25 cellular contexts compared by ENCODE assay signal in the genomic region with DNA sequence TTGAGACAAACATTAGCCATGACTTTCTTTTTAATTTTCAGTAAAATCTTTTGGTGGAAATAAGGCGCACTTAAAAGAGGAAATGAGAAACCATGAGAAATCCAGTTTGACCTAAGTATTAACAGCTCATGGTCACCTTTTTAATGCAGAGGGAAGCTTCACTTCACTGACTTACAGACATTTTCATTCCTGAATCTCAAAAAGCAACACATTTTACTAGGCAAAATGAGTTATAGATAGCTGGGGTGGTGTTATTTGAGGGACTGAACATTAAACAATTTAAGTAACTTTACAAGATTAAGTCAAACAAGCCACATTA.
DNase-seq lines count a peak whose midpoint lies in the region; ATAC-seq and TF ChIP-seq lines count a peak whose summit lies in the region.
"Had no signal": no experiment of that assay in that cellular context is flagged by ENCODE, and none has a peak within 500 bp of the region (broad histone marks: within the 10 kb centered on the region; RNA-seq: fewer than 3 reads in every experiment).

No MANE protein-coding gene starts in this region.

- peaks cover 2% of the 10 kb centered on the region for H3K36me3 Mint-ChIP-seq in brain
- H3K36me3 Mint-ChIP-seq: activated naive CD8-positive, alpha-beta T cell treated with anti-CD3 and anti-CD28 coated beads for 36 hours; CD4-positive, alpha-beta memory T cell; IgD-negative memory B cell; stimulated activated naive B cell treated with anti-CD40 and anti-IgM and Interleukin-4, amounts not matched to agents 10 μg/mL and 1 μg/mL and 100 μg/mL, for 72 hours had no signal

- CTCF ChIA-PET in HEK293 (lab: Yijun Ruan, JAX) = interaction anchor here (0.6 kb wide), 2 partner anchors 118 to 417 kb away, joined by 3 read pairs; no protein-coding TSS in a partner anchor

- H3K4me3 ChIP-seq in HEK293 (ENCODE audit: low read depth, low read length) (no peak overlapping the region), neutrophil (ENCODE audit: low read depth in 1 of 2, low read length in 1 of 2) (no peak overlapping the region)
- H3K4me3 ChIP-seq: esophagus squamous epithelium, gastroesophageal sphincter, SJCRH30, uterus had no signal

- H3K27ac ChIP-seq in HEK293 (ENCODE audit: extremely low read depth, low read depth, low read length) = 0 out of 2 replicates have a peak overlapping the region, but pooled peaks have one; percentile 19
- peak overlapping the region; percentile 70 for H3K27ac ChIP-seq in neutrophil
- H3K27ac ChIP-seq: esophagus squamous epithelium, gastroesophageal sphincter, SJCRH30, uterus, VCaP had no signal

- H3K9me3 ChIP-seq in HEK293 (ENCODE audit: control insufficient read depth, insufficient read depth, low read depth, low read length) (no peaks in the 10 kb centered on the region), neutrophil (no peaks in the 10 kb centered on the region)
- H3K9me3 ChIP-seq: esophagus squamous epithelium, gastroesophageal sphincter, SJCRH30, uterus had no signal

- POLR2A ChIA-PET in HEK293 (lab: Yijun Ruan, JAX) = no interaction called here

- H3K4me1 ChIP-seq in HEK293 (ENCODE audit: control insufficient read depth, insufficient read depth, low read length) (peaks cover 24% of the 10 kb centered on the region), neutrophil (ENCODE audit: control insufficient read depth in 1 of 2, insufficient read depth in 1 of 2, low read depth in 1 of 2, low read length in 1 of 2) (peaks cover 31% of the 10 kb centered on the region in 2 experiments)
- H3K4me1 ChIP-seq: uterus had no signal

- H3K27me3 ChIP-seq in neutrophil = no peaks in the 10 kb centered on the region
- H3K27me3 ChIP-seq: esophagus squamous epithelium, gastroesophageal sphincter, SJCRH30, uterus had no signal

- peaks cover 0 to 6% (median 0%) of the 10 kb centered on the region in 5 experiments for H3K9me3 Mint-ChIP-seq in brain
- H3K9me3 Mint-ChIP-seq: activated naive CD8-positive, alpha-beta T cell treated with anti-CD3 and anti-CD28 coated beads for 36 hours had no signal

- peak overlapping the region in 4 of 5 experiments; percentile 27 to 66 (median 47) for H3K27ac Mint-ChIP-seq in brain
- H3K27ac Mint-ChIP-seq: activated naive CD8-positive, alpha-beta T cell treated with anti-CD3 and anti-CD28 coated beads for 36 hours; activated T-helper 17 cell treated with anti-CD3 and anti-CD28 coated beads, Interleukin-2, amount 50 U/mL, for 72 hours; CD4-positive, alpha-beta memory T cell; effector memory CD8-positive, alpha-beta T cell; IgD-negative memory B cell; stimulated activated naive B cell treated with anti-CD40 and anti-IgM and Interleukin-4, amounts not matched to agents 10 μg/mL and 1 μg/mL and 100 μg/mL, for 72 hours had no signal

- DNase-seq in NOMO-1 (lab: John Stamatoyannopoulos, UW; ENCODE audit: unreplicated experiment in 2 of 2) (peak; percentile 81 to 97), NK-92 (lab: John Stamatoyannopoulos, UW; ENCODE audit: unreplicated experiment) (no peak)
- DNase-seq: activated CD8-positive, alpha-beta memory T cell treated with anti-CD3 and anti-CD28 coated beads, Interleukin-2, amount 50 U/mL, for 4 hours; activated naive CD8-positive, alpha-beta T cell treated with anti-CD3 and anti-CD28 coated beads for 36 hours; CD4-positive, alpha-beta memory T cell; effector memory CD8-positive, alpha-beta T cell; esophagus squamous epithelium; islet precursor cell; NCI-H146; NCI-H2171; NCI-H524 treated with DMSO at 0.1 percent for 48 hours; stimulated activated CD4-positive, alpha-beta T cell treated with anti-CD3 and anti-CD28 coated beads, Interleukin-2, amount 100 ng/mL, for 48 hours; stimulated activated naive B cell treated with anti-CD40 and anti-IgM and Interleukin-4, amounts not matched to agents 10 μg/mL and 1 μg/mL and 100 μg/mL, for 72 hours; T-helper 2 cell; uterus had no signal

- no peak overlapping the region for H3K4me3 Mint-ChIP-seq in brain
- H3K4me3 Mint-ChIP-seq: activated naive CD8-positive, alpha-beta T cell treated with anti-CD3 and anti-CD28 coated beads for 36 hours; activated T-helper 17 cell treated with anti-CD3 and anti-CD28 coated beads, Interleukin-2, amount 50 U/mL, for 72 hours; CD4-positive, alpha-beta memory T cell; effector memory CD8-positive, alpha-beta T cell; IgD-negative memory B cell; stimulated activated naive B cell treated with anti-CD40 and anti-IgM and Interleukin-4, amounts not matched to agents 10 μg/mL and 1 μg/mL and 100 μg/mL, for 72 hours had no signal

- peaks cover 52% of the 10 kb centered on the region for H3K4me1 Mint-ChIP-seq in brain
- H3K4me1 Mint-ChIP-seq: activated naive CD8-positive, alpha-beta T cell treated with anti-CD3 and anti-CD28 coated beads for 36 hours; activated T-helper 17 cell treated with anti-CD3 and anti-CD28 coated beads, Interleukin-2, amount 50 U/mL, for 72 hours; CD4-positive, alpha-beta memory T cell; IgD-negative memory B cell; stimulated activated naive B cell treated with anti-CD40 and anti-IgM and Interleukin-4, amounts not matched to agents 10 μg/mL and 1 μg/mL and 100 μg/mL, for 72 hours had no signal

- H3K36me3 ChIP-seq in HEK293 (ENCODE audit: control insufficient read depth in 2 of 2, insufficient read depth in 1 of 2, low read length in 2 of 2) = no peaks in the 10 kb centered on the region
- no peaks in the 10 kb centered on the region for H3K36me3 ChIP-seq in neutrophil
- H3K36me3 ChIP-seq: esophagus squamous epithelium, gastroesophageal sphincter, SJCRH30, uterus had no signal

- TF ChIP-seq CTCF in HEK293 (tag by site-specific recombination; IDR thresholded peaks at IDR 0.05) = no peak
- TF ChIP-seq CTCF in brain (conservative IDR thresholded peaks at IDR 0.05) = no peak
- no peak for TF ChIP-seq CTCF in neutrophil (IDR thresholded peaks at IDR 0.05)

- no peaks in the 10 kb centered on the region for H3K27me3 Mint-ChIP-seq in brain
- H3K27me3 Mint-ChIP-seq: activated naive CD8-positive, alpha-beta T cell treated with anti-CD3 and anti-CD28 coated beads for 36 hours; activated T-helper 17 cell treated with anti-CD3 and anti-CD28 coated beads, Interleukin-2, amount 50 U/mL, for 72 hours; CD4-positive, alpha-beta memory T cell; effector memory CD8-positive, alpha-beta T cell; IgD-negative memory B cell; stimulated activated naive B cell treated with anti-CD40 and anti-IgM and Interleukin-4, amounts not matched to agents 10 μg/mL and 1 μg/mL and 100 μg/mL, for 72 hours had no signal

- ATAC-seq in HG02885 (IDR thresholded peaks at IDR 0.05; ENCODE audit: poor library complexity, unreplicated experiment) = no peak
- ATAC-seq in GM21367 (IDR thresholded peaks at IDR 0.05; ENCODE audit: unreplicated experiment) = no peak
- ATAC-seq: activated T-helper 17 cell treated with anti-CD3 and anti-CD28 coated beads, Interleukin-2, amount 50 U/mL, for 72 hours; effector memory CD8-positive, alpha-beta T cell; gastroesophageal sphincter; stimulated activated naive B cell treated with anti-CD40 and anti-IgM and Interleukin-4, amounts not matched to agents 10 μg/mL and 1 μg/mL and 100 μg/mL, for 72 hours had no signal

TF ChIP-seq in HEK293, 187 proteins besides CTCF, POLR2A, EP300 and RAD21:
- TF ChIP-seq, protein P1, sequence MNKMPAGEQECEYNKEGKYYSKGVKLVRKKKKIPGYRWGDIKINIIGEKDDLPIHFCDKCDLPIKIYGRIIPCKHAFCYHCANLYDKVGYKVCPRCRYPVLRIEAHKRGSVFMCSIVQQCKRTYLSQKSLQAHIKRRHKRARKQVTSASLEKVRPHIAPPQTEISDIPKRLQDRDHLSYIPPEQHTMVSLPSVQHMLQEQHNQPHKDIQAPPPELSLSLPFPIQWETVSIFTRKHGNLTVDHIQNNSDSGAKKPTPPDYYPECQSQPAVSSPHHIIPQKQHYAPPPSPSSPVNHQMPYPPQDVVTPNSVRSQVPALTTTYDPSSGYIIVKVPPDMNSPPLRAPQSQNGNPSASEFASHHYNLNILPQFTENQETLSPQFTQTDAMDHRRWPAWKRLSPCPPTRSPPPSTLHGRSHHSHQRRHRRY (tag by site-specific recombination; IDR thresholded peaks at IDR 0.05) = no peak
- TF ChIP-seq HOXA7 (CRISPR knock-in tag; IDR thresholded peaks at IDR 0.05; ENCODE audit: borderline replicate concordance) (no peak), KLF16 (tag by site-specific recombination; IDR thresholded peaks at IDR 0.05) (no peak), ZNF76 (tag by site-specific recombination; IDR thresholded peaks at IDR 0.05; ENCODE audit: borderline replicate concordance, low read depth) (no peak), ZNF211 (tag by site-specific recombination; IDR thresholded peaks at IDR 0.05; ENCODE audit: low read depth) (no peak), ZNF23 (tag by site-specific recombination; IDR thresholded peaks at IDR 0.05; ENCODE audit: borderline replicate concordance) (no peak), ZFHX2 (tag by site-specific recombination; conservative IDR thresholded peaks at IDR 0.05) (no peak)
- TF ChIP-seq, protein P2, sequence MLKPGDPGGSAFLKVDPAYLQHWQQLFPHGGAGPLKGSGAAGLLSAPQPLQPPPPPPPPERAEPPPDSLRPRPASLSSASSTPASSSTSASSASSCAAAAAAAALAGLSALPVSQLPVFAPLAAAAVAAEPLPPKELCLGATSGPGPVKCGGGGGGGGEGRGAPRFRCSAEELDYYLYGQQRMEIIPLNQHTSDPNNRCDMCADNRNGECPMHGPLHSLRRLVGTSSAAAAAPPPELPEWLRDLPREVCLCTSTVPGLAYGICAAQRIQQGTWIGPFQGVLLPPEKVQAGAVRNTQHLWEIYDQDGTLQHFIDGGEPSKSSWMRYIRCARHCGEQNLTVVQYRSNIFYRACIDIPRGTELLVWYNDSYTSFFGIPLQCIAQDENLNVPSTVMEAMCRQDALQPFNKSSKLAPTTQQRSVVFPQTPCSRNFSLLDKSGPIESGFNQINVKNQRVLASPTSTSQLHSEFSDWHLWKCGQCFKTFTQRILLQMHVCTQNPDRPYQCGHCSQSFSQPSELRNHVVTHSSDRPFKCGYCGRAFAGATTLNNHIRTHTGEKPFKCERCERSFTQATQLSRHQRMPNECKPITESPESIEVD (tag by site-specific recombination; IDR thresholded peaks at IDR 0.05) = peak; percentile 82
